20 cellular contexts compared by ENCODE assay signal in genomic region chr10:131655101-131655849, GRCh38.
DNase-seq lines count a peak whose midpoint lies in the region; ATAC-seq and TF ChIP-seq lines count a peak whose summit lies in the region.
"Had no signal": no experiment of that assay in that cellular context is flagged by ENCODE, and none has a peak within 500 bp of the region (broad histone marks: within the 10 kb centered on the region; RNA-seq: fewer than 3 reads in every experiment).

No MANE protein-coding gene starts in this region.

- ATAC-seq in HG02642 (IDR thresholded peaks at IDR 0.05; ENCODE audit: poor library complexity, unreplicated experiment) = no peak
- ATAC-seq in HG02798 (IDR thresholded peaks at IDR 0.05; ENCODE audit: poor library complexity, unreplicated experiment) = no peak
- ATAC-seq: activated naive CD8-positive, alpha-beta T cell treated with anti-CD3 and anti-CD28 coated beads, Interleukin-2, amount 50 U/mL, for 24 hours had no signal

- peaks cover 6% of the 10 kb centered on the region for H3K27me3 Mint-ChIP-seq in glutamatergic neuron (ENCODE audit: unreplicated experiment)

- TF ChIP-seq CTCF in glutamatergic neuron (IDR thresholded peaks at IDR 0.05; ENCODE audit: partially characterized antibody, unreplicated experiment) = no peak
- TF ChIP-seq CTCF in GM20000 (IDR thresholded peaks at IDR 0.05; ENCODE audit: extremely low read depth, missing control alignments) = no peak

- no peak overlapping the region for H3K4me3 ChIP-seq in H7 (ENCODE audit: insufficient read depth, low read depth, low read length)

- peaks cover 4% of the 10 kb centered on the region for H3K9me3 Mint-ChIP-seq in glutamatergic neuron (ENCODE audit: unreplicated experiment)
- H3K9me3 Mint-ChIP-seq: activated naive CD8-positive, alpha-beta T cell treated with anti-CD3 and anti-CD28 coated beads, Interleukin-2, amount 50 U/mL, for 24 hours had no signal

- intact Hi-C loops in posterior vena cava (cut with DNase I) = no loop called here

- DNase-seq in H7 (peak; percentile 59), RPMI7951 (ENCODE audit: low read depth) (peak; percentile 6), glutamatergic neuron (peak; percentile 49), posterior vena cava (ENCODE audit: low spot score) (peak; percentile 60), AG08396 (ENCODE audit: low spot score) (no peak), GM20000 (ENCODE audit: low spot score) (no peak)
- DNase-seq: activated naive CD8-positive, alpha-beta T cell treated with anti-CD3 and anti-CD28 coated beads, Interleukin-2, amount 50 U/mL, for 24 hours; brain microvascular endothelial cell; dermis blood vessel endothelial cell; DMS79 treated with DMSO at 0.1 percent for 48 hours; foreskin fibroblast; Karpas-422; NCI-H1105 treated with DMSO at 0.1 percent for 48 hours; NCI-H526; stimulated activated CD4-positive, alpha-beta T cell treated with anti-CD3 and anti-CD28 coated beads, Interleukin-15, amount 100 ng/mL, for 24 hours; T-helper 9 cell had no signal

- no peak overlapping the region for H3K27ac Mint-ChIP-seq in glutamatergic neuron (ENCODE audit: unreplicated experiment)
- H3K27ac Mint-ChIP-seq: activated naive CD8-positive, alpha-beta T cell treated with anti-CD3 and anti-CD28 coated beads, Interleukin-2, amount 50 U/mL, for 24 hours; stimulated activated effector memory CD8-positive, alpha-beta T cell treated with anti-CD3 and anti-CD28 coated beads, Interleukin-12 subunit alpha, Interleukin-12 subunit beta, amount 100 ng/mL, for 72 hours had no signal

- no peak overlapping the region for H3K4me3 Mint-ChIP-seq in glutamatergic neuron (ENCODE audit: unreplicated experiment)
- H3K4me3 Mint-ChIP-seq: activated naive CD8-positive, alpha-beta T cell treated with anti-CD3 and anti-CD28 coated beads, Interleukin-2, amount 50 U/mL, for 24 hours; stimulated activated effector memory CD8-positive, alpha-beta T cell treated with anti-CD3 and anti-CD28 coated beads, Interleukin-12 subunit alpha, Interleukin-12 subunit beta, amount 100 ng/mL, for 72 hours had no signal

- no peaks in the 10 kb centered on the region for H3K36me3 Mint-ChIP-seq in glutamatergic neuron (ENCODE audit: unreplicated experiment)
- H3K36me3 Mint-ChIP-seq: stimulated activated effector memory CD8-positive, alpha-beta T cell treated with anti-CD3 and anti-CD28 coated beads, Interleukin-12 subunit alpha, Interleukin-12 subunit beta, amount 100 ng/mL, for 72 hours had no signal

- no peaks in the 10 kb centered on the region for H3K27me3 ChIP-seq in H7 (ENCODE audit: control insufficient read depth, insufficient read depth, low read length)
- H3K27me3 ChIP-seq: brain microvascular endothelial cell had no signal

- H3K4me1 Mint-ChIP-seq in glutamatergic neuron (ENCODE audit: low read depth, unreplicated experiment) = peaks cover 11% of the 10 kb centered on the region
- H3K4me1 Mint-ChIP-seq: stimulated activated effector memory CD8-positive, alpha-beta T cell treated with anti-CD3 and anti-CD28 coated beads, Interleukin-12 subunit alpha, Interleukin-12 subunit beta, amount 100 ng/mL, for 72 hours had no signal

- H3K36me3 ChIP-seq in H7 (replicated peaks; ENCODE audit: control insufficient read depth, insufficient read depth, low read length) = no peaks in the 10 kb centered on the region
- H3K36me3 ChIP-seq: brain microvascular endothelial cell, neutrophil had no signal

Comparison
In these comparisons a context has a peak if more than half of its experiments do, and no peak if none do; other contexts are left out.
1. DNase-seq: peak in H7 (single experiment), RPMI7951 (single experiment), glutamatergic neuron (single experiment) and posterior vena cava (single experiment); none in AG08396 (single experiment) and GM20000 (single experiment).